ENCODE assay signal across 15 cellular contexts in genomic region chr9:115952667-115953316, GRCh38.
DNase-seq lines count a peak whose midpoint lies in the region; ATAC-seq, FAIRE-seq and TF ChIP-seq lines count a peak whose summit lies in the region.
"Had no signal": no experiment of that assay in that cellular context is flagged by ENCODE, and none has a peak within 500 bp of the region (broad histone marks: within the 10 kb centered on the region; RNA-seq: fewer than 3 reads in every experiment).

No MANE protein-coding gene starts in this region.

- ATAC-seq in IMR-90 (ENCODE audit: low read depth) (peak; percentile 77), HepG2 (no peak)

- BruUV-seq in IMR-90 (replicated peaks; lab: Mats Ljungman, UMichigan): no TSS peak
- BruUV-seq in HepG2 (replicated peaks; lab: Mats Ljungman, UMichigan): no TSS peak

- H3K27me3 ChIP-seq in IMR-90 (ENCODE audit: control insufficient read depth, insufficient read depth, low read length): no peaks in the 10 kb centered on the region
- no peaks in the 10 kb centered on the region for H3K27me3 ChIP-seq in HepG2 (ENCODE audit: control insufficient read depth in 1 of 2, insufficient read depth in 2 of 2, low read length in 2 of 2)
- no peaks in the 10 kb centered on the region for H3K27me3 ChIP-seq in MM.1S (replicated peaks; ENCODE audit: insufficient read depth, low read length)
- H3K27me3 ChIP-seq: BE2C had no signal

- H3K9me1 ChIP-seq in IMR-90 (ENCODE audit: insufficient read depth, low read length): peaks cover 10% of the 10 kb centered on the region

- peak overlapping the region; percentile 82 to 97 for H4K8ac ChIP-seq in IMR-90 (ENCODE audit: low read depth in 2 of 2, low read length in 2 of 2)

- H3K56ac ChIP-seq in IMR-90 (ENCODE audit: extremely low read depth, insufficient read depth, low read length): peak overlapping the region; percentile 84

- peak overlapping the region; percentile 99 for H2BK5ac ChIP-seq in IMR-90 (ENCODE audit: low read depth, low read length, poor library complexity, severe bottlenecking)

- POLR2A ChIA-PET in IMR-90 (lab: Charles Lee; ENCODE audit: unreplicated experiment): interaction anchor here (0.6 to 0.9 kb wide), 2 partner anchors 200 to 961 kb away, joined by 3 read pairs; no protein-coding TSS in a partner anchor
- POLR2A ChIA-PET in HepG2 (lab: Yijun Ruan, JAX): interaction anchor here (1.0 to 1.5 kb wide), 3 partner anchors 8 to 10 kb away, joined by 3 to 7 read pairs (median 3); no protein-coding TSS in a partner anchor

- peak overlapping the region; percentile 100 for H2BK20ac ChIP-seq in IMR-90 (ENCODE audit: low read depth, low read length)

- peak overlapping the region; percentile 97 for H3K23ac ChIP-seq in IMR-90 (ENCODE audit: low read depth, low read length)

- peak overlapping the region; percentile 99 for H3K14ac ChIP-seq in IMR-90 (replicated peaks; ENCODE audit: low read depth, low read length)

- H3K4ac ChIP-seq in IMR-90 (ENCODE audit: low read depth, low read length): peak overlapping the region; percentile 97

- WGBS in IMR-90 (ENCODE audit: extremely low coverage in 2 of 2, insufficient read length in 1 of 2), 2 experiments: no CpG with 5 or more reads among the region's 3 CpGs
- WGBS in HepG2 (ENCODE audit: low lambda C conversion rate): 69% methylated on average over 3 of the region's 3 CpGs

- H3K36me3 ChIP-seq in IMR-90 (ENCODE audit: control insufficient read depth, insufficient read depth, low read length): no peaks in the 10 kb centered on the region
- no peaks in the 10 kb centered on the region for H3K36me3 ChIP-seq in HepG2 (replicated peaks in 1 of 2; ENCODE audit: control insufficient read depth in 1 of 2, insufficient read depth in 2 of 2, low read length in 2 of 2)
- no peaks in the 10 kb centered on the region for H3K36me3 ChIP-seq in MM.1S (replicated peaks; ENCODE audit: insufficient read depth, low read length)
- H3K36me3 ChIP-seq: BE2C, prostate gland had no signal

- FAIRE-seq in HepG2 (lab: Jason Lieb, UNC): no peak

- peak overlapping the region; percentile 100 for H4K5ac ChIP-seq in IMR-90 (ENCODE audit: low read depth, low read length)

- H2AK5ac ChIP-seq in IMR-90 (ENCODE audit: low read depth, low read length): peak overlapping the region; percentile 95

- H3F3A ChIP-seq in MM.1S (ENCODE audit: insufficient read depth, low read length): no peaks in the 10 kb centered on the region

- H4K20me1 ChIP-seq in IMR-90 (ENCODE audit: insufficient read depth, low read length) (no peaks in the 10 kb centered on the region), HepG2 (ENCODE audit: insufficient read depth, low read length) (no peaks in the 10 kb centered on the region), MM.1S (ENCODE audit: insufficient read depth, low read length) (no peaks in the 10 kb centered on the region)

- H2AFZ ChIP-seq in IMR-90 (replicated peaks; ENCODE audit: low read length, poor library complexity) (peak overlapping the region; percentile 10), HepG2 (ENCODE audit: low read length) (no peak overlapping the region), MM.1S (ENCODE audit: low read length) (no peak overlapping the region)

- peak overlapping the region; percentile 96 for H4K91ac ChIP-seq in IMR-90 (ENCODE audit: insufficient read depth, low read depth, low read length)

- H3K9me2 ChIP-seq in MM.1S (replicated peaks; ENCODE audit: insufficient read depth, low read length): no peaks in the 10 kb centered on the region

- dilution Hi-C loops in IMR-90 (cut with HindIII; ENCODE audit: low sequenced_read_pairs, unreplicated experiment): no loop called here

- H2BK15ac ChIP-seq in IMR-90 (ENCODE audit: low read depth, low read length): peak overlapping the region; percentile 89

- TF ChIP-seq POLR2A in IMR-90 (IDR thresholded peaks at IDR 0.05; ENCODE audit: low read depth, low read length) (no peak), HepG2 (IDR thresholded peaks at IDR 0.05; ENCODE audit: insufficient read depth in 1 of 2, low read depth in 2 of 2, low read length in 2 of 2) (no peak)

- H3K18ac ChIP-seq in IMR-90 (ENCODE audit: low read depth, low read length): peak overlapping the region; percentile 99

- peaks cover 0 to 5% of the 10 kb centered on the region in 2 experiments; a peak in 2 of 4 replicates for H3K79me1 ChIP-seq in IMR-90 (ENCODE audit: low read depth in 1 of 2, low read length in 2 of 2)

- H3K9me3 ChIP-seq in IMR-90 (ENCODE audit: control insufficient read depth, insufficient read depth, low read length) (no peaks in the 10 kb centered on the region), HepG2 (ENCODE audit: low read length) (no peaks in the 10 kb centered on the region), MM.1S (replicated peaks; ENCODE audit: insufficient read depth, low read length) (no peaks in the 10 kb centered on the region)
- H3K9me3 ChIP-seq: BE2C, prostate gland had no signal

- H3K27ac ChIP-seq in IMR-90 (ENCODE audit: insufficient read depth, low read length) (peak overlapping the region; percentile 74), HepG2 (ENCODE audit: extremely low read length, insufficient read depth, low read length) (no peak overlapping the region), MM.1S (ENCODE audit: low read length) (no peak overlapping the region)
- H3K27ac ChIP-seq: prostate gland had no signal

- H3K4me2 ChIP-seq in IMR-90 (ENCODE audit: low read depth, low read length): peak overlapping the region; percentile 7; the same call in 1 of the 2 replicates
- no peak overlapping the region for H3K4me2 ChIP-seq in HepG2 (ENCODE audit: low read depth, low read length)
- no peak overlapping the region for H3K4me2 ChIP-seq in MM.1S (ENCODE audit: low read depth, low read length)

- H3K9ac ChIP-seq in IMR-90 (ENCODE audit: low read depth, low read length): peak overlapping the region; percentile 55
- no peak overlapping the region for H3K9ac ChIP-seq in HepG2 (ENCODE audit: insufficient read depth, low read depth, low read length)
- no peak overlapping the region for H3K9ac ChIP-seq in MM.1S (ENCODE audit: low read length)

- in situ Hi-C loops in IMR-90 (cut with MboI; ENCODE audit: low sequenced_read_pairs): no loop called here
- in situ Hi-C loops in HepG2 (cut with HindIII; ENCODE audit: extremely low pct_ligation_motif_present, low pct_unique_long_range_greater_than_20kb): no loop called here

- no peak for TF ChIP-seq RAD21 in IMR-90 (IDR thresholded peaks at IDR 0.05; ENCODE audit: low read length)
- TF ChIP-seq RAD21 in HepG2 (CRISPR knock-in tag; IDR thresholded peaks at IDR 0.05): no peak

- intact Hi-C loops in IMR-90 (cut with micrococcal nuclease) (loop anchor here (1.0 kb wide), 1 partner anchor 8 kb away; no protein-coding TSS in a partner anchor), HepG2 (cut with micrococcal nuclease; ENCODE audit: unreplicated experiment) (no loop called here)

- H3K4me1 ChIP-seq in IMR-90 (ENCODE audit: control insufficient read depth, insufficient read depth, low read length): peaks cover 18% of the 10 kb centered on the region
- peaks cover 10% of the 10 kb centered on the region for H3K4me1 ChIP-seq in HepG2 (ENCODE audit: insufficient read depth, low read length)
- H3K4me1 ChIP-seq in MM.1S (ENCODE audit: low read length): no peaks in the 10 kb centered on the region
- H3K4me1 ChIP-seq: BE2C, prostate gland had no signal

- TF ChIP-seq EP300 in HepG2 (IDR thresholded peaks at IDR 0.05; ENCODE audit: low read depth in 2 of 2, low read length in 2 of 2) (no peak), HepG2 (CRISPR knock-in tag; IDR thresholded peaks at IDR 0.05; ENCODE audit: borderline replicate concordance) (no peak)

- H3K79me2 ChIP-seq in HepG2 (ENCODE audit: insufficient read depth, low read length): no peaks in the 10 kb centered on the region
- H3K79me2 ChIP-seq in MM.1S (ENCODE audit: low read length): no peaks in the 10 kb centered on the region

- H2BK120ac ChIP-seq in IMR-90 (ENCODE audit: low read depth, low read length): peak overlapping the region; percentile 100

- TF ChIP-seq CTCF in AG10803 (conservative IDR thresholded peaks at IDR 0.05; ENCODE audit: low read length) (no peak), IMR-90 (conservative IDR thresholded peaks at IDR 0.05; ENCODE audit: low read depth, low read length) (no peak), choroid plexus epithelial cell (conservative IDR thresholded peaks at IDR 0.05; ENCODE audit: low read depth, low read length) (no peak), HepG2 (CRISPR knock-in tag; IDR thresholded peaks at IDR 0.05) (no peak), MM.1S (IDR thresholded peaks at IDR 0.05; ENCODE audit: low read length) (no peak)

- H3K4me3 ChIP-seq in AG10803 (ENCODE audit: low read length): no peak overlapping the region
- H3K4me3 ChIP-seq in IMR-90 (ENCODE audit: insufficient read depth, low read depth, low read length): no peak overlapping the region
- H3K4me3 ChIP-seq in choroid plexus epithelial cell (ENCODE audit: low read depth, low read length): no peak overlapping the region
- H3K4me3 ChIP-seq in HepG2 (replicated peaks in 1 of 3; ENCODE audit: insufficient read depth in 1 of 3, low read depth in 2 of 3, low read length in 3 of 3): no peak overlapping the region
- H3K4me3 ChIP-seq in MM.1S (ENCODE audit: low read length): no peak overlapping the region
- H3K4me3 ChIP-seq: prostate gland had no signal

- no peak overlapping the region for H2AK9ac ChIP-seq in IMR-90 (replicated peaks; ENCODE audit: low read depth, low read length, poor library complexity)

- peak; percentile 81 for DNase-seq in AG10803 (ENCODE audit: low read depth)
- peak; percentile 88 for DNase-seq in IMR-90
- DNase-seq in choroid plexus epithelial cell (ENCODE audit: low read depth): peak; percentile 89
- DNase-seq in HepG2 (ENCODE audit: low spot score): peak; percentile 13
- no peak for DNase-seq in islet precursor cell
- DNase-seq in MM.1S: no peak
- DNase-seq in GM03348 (ENCODE audit: low spot score): no peak
- no peak for DNase-seq in activated CD4-positive, CD25-positive, alpha-beta regulatory T cell treated with anti-CD3 and anti-CD28 coated beads, Interleukin-2, amount 50 U/mL, for 72 hours
- DNase-seq: activated CD4-positive, alpha-beta memory T cell treated with anti-CD3 and anti-CD28 coated beads, Interleukin-2, amount 10 ng/mL, durations not matched to agents 7 days and 5 days; BE2C; DMS79; effector memory CD4-positive, alpha-beta T cell; NCI-H1436; NCI-H446 had no signal

- CTCF ChIA-PET in IMR-90 (lab: Yijun Ruan, JAX): interaction anchor here (1.2 to 1.3 kb wide), 2 partner anchors 8 to 199 kb away, joined by 3 read pairs; no protein-coding TSS in a partner anchor
- CTCF ChIA-PET in HepG2 (lab: Yijun Ruan, JAX; ENCODE audit: low intra/inter-chr PET ratio, low total read pairs): no interaction called here

TF ChIP-seq in IMR-90, 13 proteins besides CTCF, POLR2A, EP300 and RAD21 (continues in another document):
- TF ChIP-seq MXI1 (IDR thresholded peaks at IDR 0.05; ENCODE audit: borderline replicate concordance, low read depth, low read length) (no peak), NFE2L2 (IDR thresholded peaks at IDR 0.05; ENCODE audit: low read depth, low read length) (no peak)

TF ChIP-seq in HepG2, 621 proteins besides CTCF, POLR2A, EP300 and RAD21:
- TF ChIP-seq FOSL2 (CRISPR knock-in tag; IDR thresholded peaks at IDR 0.05): peak; percentile 55; the same call in 1 of the 2 replicates
- no peak for TF ChIP-seq ZFP82 (CRISPR knock-in tag; IDR thresholded peaks at IDR 0.05; ENCODE audit: borderline replicate concordance)

Comparison
In these comparisons a context has a peak if more than half of its experiments do, and no peak if none do; other contexts are left out.
1. DNase-seq: peak in AG10803 (single experiment), IMR-90 (single experiment), choroid plexus epithelial cell (single experiment) and HepG2 (single experiment); none in islet precursor cell (single experiment), MM.1S (single experiment), GM03348 (single experiment) and activated CD4-positive, CD25-positive, alpha-beta regulatory T cell treated with anti-CD3 and anti-CD28 coated beads, Interleukin-2, amount 50 U/mL, for 72 hours (single experiment).